38 cellular contexts compared by ENCODE assay signal in the genomic region with DNA sequence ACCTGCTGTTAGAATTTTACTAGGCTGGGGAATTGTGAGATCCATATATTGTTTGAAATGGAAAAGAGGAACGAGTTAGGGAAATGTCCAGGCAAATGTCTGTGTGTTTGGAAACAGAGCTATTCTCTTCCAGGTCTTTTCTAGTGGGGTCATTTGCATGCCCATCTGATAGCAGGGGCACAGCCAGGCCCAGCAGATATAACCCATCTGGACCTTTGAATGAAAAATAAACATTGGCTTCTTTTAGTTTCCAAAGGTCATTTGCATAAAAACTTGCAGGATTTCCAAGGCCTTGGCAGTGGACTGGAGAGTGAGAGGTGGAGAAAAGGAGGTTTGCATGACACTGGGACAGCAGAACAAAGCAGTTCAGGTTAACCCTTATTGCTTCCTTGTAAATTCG.
"Had no signal": no experiment of that assay in that cellular context is flagged by ENCODE, and none has a peak within 500 bp of the region (broad histone marks: within the 10 kb centered on the region; RNA-seq: fewer than 3 reads in every experiment).

No MANE protein-coding gene starts in this region.

- H3K4me3 ChIP-seq: cardiac muscle cell, PC-9 had no signal

- H3K36me3 ChIP-seq: cardiac muscle cell had no signal

- DNase-seq: activated B cell treated with CpG ODN at 0.5 μM for 24 hours; activated CD4-positive, alpha-beta memory T cell treated with anti-CD3 and anti-CD28 coated beads, Interleukin-2, amount 10 ng/mL, durations not matched to agents 7 days and 5 days; activated CD4-positive, alpha-beta T cell treated with anti-CD3 and anti-CD28 coated beads for 48 hours; activated CD4-positive, CD25-positive, alpha-beta regulatory T cell treated with anti-CD3 and anti-CD28 coated beads, Interleukin-2, amount 50 U/mL, for 72 hours; activated CD8-positive, alpha-beta memory T cell treated with anti-CD3 and anti-CD28 coated beads for 24 hours; activated CD8-positive, alpha-beta memory T cell treated with anti-CD3 and anti-CD28 coated beads, Interleukin-2, amount 10 ng/mL, durations not matched to agents 7 days and 5 days; activated CD8-positive, alpha-beta memory T cell treated with anti-CD3 and anti-CD28 coated beads, Interleukin-2, amount 50 U/mL, for 48 hours; activated effector memory CD4-positive, alpha-beta T cell treated with anti-CD3 and anti-CD28 coated beads, Interleukin-2, amount 50 U/mL, for 16 hours; activated naive CD4-positive, alpha-beta T cell; activated naive CD4-positive, alpha-beta T cell treated with anti-CD3 and anti-CD28 coated beads, Interleukin-2, amount 50 U/mL, for 16 hours; activated naive CD8-positive, alpha-beta T cell treated with anti-CD3 and anti-CD28 coated beads for 36 hours; activated T-cell treated with anti-CD3 and anti-CD28 coated beads, Interleukin-2, amount 50 U/mL, for 48 hours; amniotic stem cell; aorta; MM.1S; MV-4-11; NCI-H1092 treated with DMSO at 0.1 percent for 48 hours; NCI-H1417; NCI-H146; NCI-H187; NCI-H2081; NCI-H226; NCI-H446 treated with DMSO at 0.1 percent for 48 hours; NCI-H524; NCI-H748 treated with DMSO at 0.1 percent for 48 hours; NK-92 treated with Interleukin-12 subunit alpha and Interleukin-12 subunit beta, amount 100 ng/mL, for 24 hours; PC-9; SW 1271; T-helper 1 cell; T-helper 2 cell; T-helper 9 cell had no signal

- H2AFZ ChIP-seq: PC-9 had no signal

- H3K9me3 Mint-ChIP-seq: activated B cell treated with CpG ODN at 0.5 μM for 24 hours; activated CD4-positive, alpha-beta memory T cell treated with anti-CD3 and anti-CD28 coated beads, Interleukin-2, amount 10 ng/mL, durations not matched to agents 7 days and 5 days; activated naive CD8-positive, alpha-beta T cell treated with anti-CD3 and anti-CD28 coated beads for 36 hours; central memory CD8-positive, alpha-beta T cell had no signal

- H3K4me1 Mint-ChIP-seq: activated B cell treated with CpG ODN at 0.5 μM for 24 hours; activated CD4-positive, alpha-beta memory T cell treated with anti-CD3 and anti-CD28 coated beads, Interleukin-2, amount 10 ng/mL, durations not matched to agents 7 days and 5 days; activated naive CD8-positive, alpha-beta T cell treated with anti-CD3 and anti-CD28 coated beads for 36 hours; central memory CD8-positive, alpha-beta T cell had no signal

- H3K36me3 Mint-ChIP-seq: activated CD8-positive, alpha-beta memory T cell treated with anti-CD3 and anti-CD28 coated beads, Interleukin-2, amount 10 ng/mL, durations not matched to agents 7 days and 5 days; activated naive CD8-positive, alpha-beta T cell treated with anti-CD3 and anti-CD28 coated beads for 36 hours had no signal

- H3K27ac Mint-ChIP-seq: activated B cell treated with CpG ODN at 0.5 μM for 24 hours; activated CD4-positive, alpha-beta memory T cell treated with anti-CD3 and anti-CD28 coated beads, Interleukin-2, amount 10 ng/mL, durations not matched to agents 7 days and 5 days; activated CD8-positive, alpha-beta memory T cell treated with anti-CD3 and anti-CD28 coated beads, Interleukin-2, amount 10 ng/mL, durations not matched to agents 7 days and 5 days; activated naive CD8-positive, alpha-beta T cell treated with anti-CD3 and anti-CD28 coated beads for 36 hours had no signal

- H3K27ac ChIP-seq: cardiac muscle cell, KMS-11, PC-9, RWPE1, VCaP had no signal

- H3K27me3 ChIP-seq: cardiac muscle cell had no signal

- H3K9ac ChIP-seq: KMS-11 had no signal

- H3K4me3 Mint-ChIP-seq: activated B cell treated with CpG ODN at 0.5 μM for 24 hours; activated CD4-positive, alpha-beta memory T cell treated with anti-CD3 and anti-CD28 coated beads, Interleukin-2, amount 10 ng/mL, durations not matched to agents 7 days and 5 days; activated CD8-positive, alpha-beta memory T cell treated with anti-CD3 and anti-CD28 coated beads, Interleukin-2, amount 10 ng/mL, durations not matched to agents 7 days and 5 days; activated naive CD8-positive, alpha-beta T cell treated with anti-CD3 and anti-CD28 coated beads for 36 hours; central memory CD8-positive, alpha-beta T cell had no signal

- FAIRE-seq: RCC 7860 had no signal

- ATAC-seq: activated CD8-positive, alpha-beta memory T cell treated with anti-CD3 and anti-CD28 coated beads, Interleukin-2, amount 10 ng/mL, durations not matched to agents 7 days and 5 days; Right ventricle myocardium inferior had no signal

- H3K4me2 ChIP-seq: KMS-11, PC-9 had no signal
